Comparison of ENCODE assay signal across 15 cellular contexts in genomic region chr5:96244696-96245095, GRCh38.
A peak's percentile ranks its signal among the peaks of the same experiment; 100 is the strongest.
DNase-seq lines count a peak whose midpoint lies in the region; ATAC-seq, FAIRE-seq and TF ChIP-seq lines count a peak whose summit lies in the region.
"Had no signal": no experiment of that assay in that cellular context is flagged by ENCODE, and none has a peak within 500 bp of the region (broad histone marks: within the 10 kb centered on the region; RNA-seq: fewer than 3 reads in every experiment).

No MANE protein-coding gene starts in this region.

- H3K4me1 Mint-ChIP-seq in MCF 10A (ENCODE audit: insufficient read depth, unreplicated experiment): peaks cover 32% of the 10 kb centered on the region

- no peaks in the 10 kb centered on the region for H3F3A ChIP-seq in PC-9 (ENCODE audit: insufficient read depth, low read depth)

- TF ChIP-seq CTCF in mammary epithelial cell (conservative IDR thresholded peaks at IDR 0.05 in 1 of 2, IDR thresholded peaks at IDR 0.05 in 1 of 2; ENCODE audit: extremely low read depth in 1 of 2, insufficient read depth in 1 of 2, low read depth in 1 of 2, low read length in 2 of 2) (no peak), MCF 10A (IDR thresholded peaks at IDR 0.05; ENCODE audit: unreplicated experiment) (no peak), PC-9 (conservative IDR thresholded peaks at IDR 0.05) (no peak), keratinocyte (optimal IDR thresholded peaks at IDR 0.05 in 1 of 3, IDR thresholded peaks at IDR 0.05 in 1 of 3, conservative IDR thresholded peaks at IDR 0.05 in 1 of 3; ENCODE audit: extremely low read depth in 1 of 3, insufficient read depth in 2 of 3, low read length in 3 of 3) (no peak), thyroid gland (IDR thresholded peaks at IDR 0.05) (no peak)

- H3K4me3 ChIP-seq in mammary epithelial cell (replicated peaks in 1 of 3; ENCODE audit: insufficient read depth in 1 of 3, low read depth in 2 of 3, low read length in 3 of 3) (no peak overlapping the region), PC-9 (no peak overlapping the region), keratinocyte (ENCODE audit: control insufficient read depth in 2 of 3, extremely low read depth in 1 of 3, insufficient read depth in 2 of 3, low read depth in 1 of 3, low read length in 3 of 3) (peak overlapping the region in 1 of 3 experiments; percentile 8), thyroid gland (replicated peaks in 1 of 3) (no peak overlapping the region)
- H3K4me3 ChIP-seq: GM12878 had no signal

- WGBS in mammary epithelial cell (ENCODE audit: low coverage, missing lambda C conversion rate): 4% methylated on average over 2 of the region's 2 CpGs
- 93 to 97% methylated on average over 2 of the region's 2 CpGs for WGBS in thyroid gland, 2 donors

- no peak for TF ChIP-seq POLR2A in thyroid gland (IDR thresholded peaks at IDR 0.05)

- no peaks in the 10 kb centered on the region for H3K9me1 ChIP-seq in keratinocyte (ENCODE audit: control insufficient read depth, extremely low read depth, insufficient read depth, low read length)

- no TSS peak for BruUV-seq in mammary epithelial cell (replicated peaks; lab: Mats Ljungman, UMichigan)
- BruUV-seq in MCF 10A (replicated peaks; lab: Mats Ljungman, UMichigan): no TSS peak
- BruUV-seq in PC-9 (replicated peaks; lab: Mats Ljungman, UMichigan): no TSS peak

- H3K36me3 ChIP-seq in mammary epithelial cell (ENCODE audit: insufficient read depth, low read length) (no peaks in the 10 kb centered on the region), PC-9 (ENCODE audit: low read depth) (no peaks in the 10 kb centered on the region), keratinocyte (ENCODE audit: control insufficient read depth in 2 of 2, extremely low read depth in 1 of 2, insufficient read depth in 2 of 2, low read length in 2 of 2) (no peaks in the 10 kb centered on the region), thyroid gland (no peaks in the 10 kb centered on the region)

- peak overlapping the region; percentile 22 for H3K27ac ChIP-seq in mammary epithelial cell (ENCODE audit: insufficient read depth, low read depth, low read length)
- H3K27ac ChIP-seq in PC-9: no peak overlapping the region
- H3K27ac ChIP-seq in keratinocyte (ENCODE audit: control insufficient read depth, insufficient read depth, low read length): peak overlapping the region; percentile 47
- H3K27ac ChIP-seq in thyroid gland: peak overlapping the region in 2 of 3 donors; percentile 93 to 98
- H3K27ac ChIP-seq: HL-60 had no signal

- H3K27me3 ChIP-seq in mammary epithelial cell (ENCODE audit: insufficient read depth, low read length) (no peaks in the 10 kb centered on the region), PC-9 (ENCODE audit: insufficient read depth, low read depth) (no peaks in the 10 kb centered on the region), keratinocyte (ENCODE audit: control insufficient read depth, extremely low read depth, insufficient read depth, low read length) (no peaks in the 10 kb centered on the region), thyroid gland (no peaks in the 10 kb centered on the region)

- H2AFZ ChIP-seq in mammary epithelial cell (ENCODE audit: low read depth, low read length): no peak overlapping the region
- H2AFZ ChIP-seq in PC-9: no peak overlapping the region
- H2AFZ ChIP-seq in keratinocyte (ENCODE audit: control insufficient read depth, low read length): no peak overlapping the region

- POLR2A ChIA-PET in MCF 10A (lab: Yijun Ruan, JAX): interaction anchor here (0.9 to 6.0 kb wide), 7 partner anchors 8 to 386 kb away, joined by 3 to 44 read pairs (median 6); no protein-coding TSS in a partner anchor
- POLR2A ChIA-PET in PC-9 (lab: Charles Lee; ENCODE audit: unreplicated experiment): no interaction called here

- H3K4me2 ChIP-seq in mammary epithelial cell (ENCODE audit: insufficient read depth, low read depth, low read length) (peak overlapping the region; percentile 30), PC-9 (peak overlapping the region; percentile 29), keratinocyte (ENCODE audit: control insufficient read depth, extremely low read depth, insufficient read depth, low read depth, low read length) (peak overlapping the region; percentile 56)

- H4K20me1 ChIP-seq in mammary epithelial cell (ENCODE audit: insufficient read depth, low read length): no peaks in the 10 kb centered on the region
- H4K20me1 ChIP-seq in PC-9 (ENCODE audit: insufficient read depth): no peaks in the 10 kb centered on the region
- no peaks in the 10 kb centered on the region for H4K20me1 ChIP-seq in keratinocyte (ENCODE audit: control insufficient read depth, extremely low read depth, insufficient read depth, low read length)

- CTCF ChIA-PET in mammary epithelial cell (lab: Charles Lee; ENCODE audit: low non-redundant PET): no interaction called here
- CTCF ChIA-PET in MCF 10A (lab: Yijun Ruan, JAX): interaction anchor here (0.6 to 1.2 kb wide), 2 partner anchors 86 to 178 kb away, joined by 3 read pairs; no protein-coding TSS in a partner anchor
- CTCF ChIA-PET in PC-9 (lab: Charles Lee): interaction anchor here (0.6 kb wide), 1 partner anchor 150 kb away, joined by 7 read pairs; no protein-coding TSS in a partner anchor

- no peak overlapping the region for H3K27ac Mint-ChIP-seq in MCF 10A (ENCODE audit: low read depth, unreplicated experiment)

- H3K9ac ChIP-seq in mammary epithelial cell (ENCODE audit: insufficient read depth, low read length): no peak overlapping the region
- H3K9ac ChIP-seq in keratinocyte (ENCODE audit: control insufficient read depth, extremely low read depth, insufficient read depth, low read length): no peak overlapping the region

- no peaks in the 10 kb centered on the region for H3K27me3 Mint-ChIP-seq in MCF 10A (ENCODE audit: insufficient read depth, unreplicated experiment)

- ATAC-seq in GM21723 (IDR thresholded peaks at IDR 0.05; ENCODE audit: unreplicated experiment): no peak
- no peak for ATAC-seq in GM18873 (IDR thresholded peaks at IDR 0.05; ENCODE audit: low FRiP score, unreplicated experiment)
- ATAC-seq in HG02759 (IDR thresholded peaks at IDR 0.05; ENCODE audit: unreplicated experiment): no peak
- ATAC-seq: GM12878, HCT116 had no signal

- no peaks in the 10 kb centered on the region for H3K79me2 ChIP-seq in mammary epithelial cell (ENCODE audit: insufficient read depth, low read length)
- H3K79me2 ChIP-seq in PC-9 (ENCODE audit: low read depth): no peaks in the 10 kb centered on the region
- peaks cover 2% of the 10 kb centered on the region for H3K79me2 ChIP-seq in keratinocyte (ENCODE audit: control insufficient read depth, insufficient read depth, low read length)

- no peaks in the 10 kb centered on the region for H3K36me3 Mint-ChIP-seq in MCF 10A (ENCODE audit: insufficient read depth, unreplicated experiment)

- no peaks in the 10 kb centered on the region for H3K9me3 Mint-ChIP-seq in MCF 10A (ENCODE audit: unreplicated experiment)

- H3K9me3 ChIP-seq in mammary epithelial cell (replicated peaks; ENCODE audit: insufficient read depth, low read length) (no peaks in the 10 kb centered on the region), PC-9 (ENCODE audit: insufficient read depth, low read depth) (no peaks in the 10 kb centered on the region), keratinocyte (ENCODE audit: control insufficient read depth, low read depth, low read length) (no peaks in the 10 kb centered on the region), thyroid gland (no peaks in the 10 kb centered on the region)

- DNase-seq in mammary epithelial cell (no peak), MCF 10A (ENCODE audit: unreplicated experiment) (no peak), PC-9 (peak in 1 of 2 experiments; percentile 52), keratinocyte (ENCODE audit: low read depth, low spot score) (no peak), thyroid gland (no peak)
- DNase-seq: C1 segment of cervical spinal cord, NCI-H1105 treated with DMSO at 0.1 percent for 48 hours, NCI-H187, SHP77 treated with DMSO at 0.1 percent for 48 hours had no signal

- H3K4me1 ChIP-seq in mammary epithelial cell (ENCODE audit: insufficient read depth, low read length): peaks cover 40% of the 10 kb centered on the region
- H3K4me1 ChIP-seq in PC-9 (replicated peaks; ENCODE audit: insufficient read depth): peaks cover 22% of the 10 kb centered on the region
- H3K4me1 ChIP-seq in keratinocyte (ENCODE audit: control insufficient read depth, extremely low read depth, insufficient read depth, low read length): peaks cover 59% of the 10 kb centered on the region
- peaks cover 39 to 53% of the 10 kb centered on the region in 2 donors for H3K4me1 ChIP-seq in thyroid gland

- in situ Hi-C loops in mammary epithelial cell (cut with MboI; ENCODE audit: low sequenced_read_pairs in 2 of 2): no loop called here

- intact Hi-C loops in mammary epithelial cell (cut with micrococcal nuclease) (loop anchor here (5.0 kb wide), 1 partner anchor 38 kb away; no protein-coding TSS in a partner anchor), MCF 10A (cut with micrococcal nuclease) (no loop called here), PC-9 (cut with micrococcal nuclease; ENCODE audit: unreplicated experiment) (no loop called here), thyroid gland (cut with DNase I) (loop anchor here (10.0 kb wide), 1 partner anchor 190 kb away; no protein-coding TSS in a partner anchor)

- FAIRE-seq in keratinocyte (lab: Jason Lieb, UNC): no peak
- FAIRE-seq: GM12878 had no signal

- dilution Hi-C loops in mammary epithelial cell (cut with HindIII; ENCODE audit: low sequenced_read_pairs): no loop called here
- dilution Hi-C loops in keratinocyte (cut with MboI; ENCODE audit: extremely low pct_ligation_motif_present, low sequenced_read_pairs): no loop called here

- H3K4me3 Mint-ChIP-seq in MCF 10A (ENCODE audit: unreplicated experiment): no peak overlapping the region

- H3K9me2 ChIP-seq in PC-9 (ENCODE audit: insufficient read depth): no peaks in the 10 kb centered on the region

Comparison
In these comparisons a context has a peak if more than half of its experiments do, and no peak if none do; other contexts are left out.
1. intact Hi-C loops: an anchor here in mammary epithelial cell (5.0 kb wide) and thyroid gland (10.0 kb wide); none called in MCF 10A and PC-9.